In genomic region chr14:60648169-60648933, GRCh38 we compare ENCODE assay signal across 8 cellular contexts. TPM values are rescaled to one million over a fixed set of nuclear protein-coding genes. Genes with fewer than 3 reads are reported as not detected.
DNase-seq lines count a peak whose midpoint lies in the region; ATAC-seq and TF ChIP-seq lines count a peak whose summit lies in the region.

No MANE protein-coding gene starts in this region.

- H3K4me1 ChIP-seq in right cardiac atrium (ENCODE audit: control insufficient read depth, insufficient read depth, low read length) = no peaks in the 10 kb centered on the region

- peak; percentile 32 for TF ChIP-seq CTCF in VCaP (conservative IDR thresholded peaks at IDR 0.05)

- H3K4me1 Mint-ChIP-seq in T-helper 1 cell treated with Interleukin-12 subunit alpha and Interleukin-12 subunit beta and Interleukin-4 antibody, amounts not matched to agents 30 μg/mL and 1 μg/mL, for 36 hours (ENCODE audit: low read depth) = peaks cover 31% of the 10 kb centered on the region
- peaks cover 26 to 50% of the 10 kb centered on the region in 2 donors for H3K4me1 Mint-ChIP-seq in stimulated activated naive B cell treated with anti-CD40 and anti-IgM and Interleukin-4, amounts not matched to agents 10 μg/mL and 1 μg/mL and 100 μg/mL, for 72 hours

- H3K27me3 ChIP-seq in right cardiac atrium (ENCODE audit: control insufficient read depth, insufficient read depth) = peaks cover 3% of the 10 kb centered on the region

- 3% methylated on average over 63 of the region's 63 CpGs for WGBS in right cardiac atrium

- peaks cover 93% of the 10 kb centered on the region for H3K27me3 Mint-ChIP-seq in T-helper 1 cell treated with Interleukin-12 subunit alpha and Interleukin-12 subunit beta and Interleukin-4 antibody, amounts not matched to agents 30 μg/mL and 1 μg/mL, for 36 hours (ENCODE audit: low read depth)
- H3K27me3 Mint-ChIP-seq in stimulated activated naive B cell treated with anti-CD40 and anti-IgM and Interleukin-4, amounts not matched to agents 10 μg/mL and 1 μg/mL and 100 μg/mL, for 72 hours = peaks cover 71 to 88% of the 10 kb centered on the region in 2 donors

- H3K27ac ChIP-seq in VCaP = peak overlapping the region; percentile 64
- no peak overlapping the region for H3K27ac ChIP-seq in right cardiac atrium (ENCODE audit: low read length)

- no peaks in the 10 kb centered on the region for H3K36me3 Mint-ChIP-seq in T-helper 1 cell treated with Interleukin-12 subunit alpha and Interleukin-12 subunit beta and Interleukin-4 antibody, amounts not matched to agents 30 μg/mL and 1 μg/mL, for 36 hours (ENCODE audit: low read depth)
- peaks cover 2 to 6% of the 10 kb centered on the region in 2 donors for H3K36me3 Mint-ChIP-seq in stimulated activated naive B cell treated with anti-CD40 and anti-IgM and Interleukin-4, amounts not matched to agents 10 μg/mL and 1 μg/mL and 100 μg/mL, for 72 hours

- ATAC-seq in right cardiac atrium (peak in 1 of 2 donors; percentile 43), HG03460 (IDR thresholded peaks at IDR 0.05; ENCODE audit: unreplicated experiment) (no peak)
- ATAC-seq in stimulated activated naive B cell treated with anti-CD40 and anti-IgM and Interleukin-4, amounts not matched to agents 10 μg/mL and 1 μg/mL and 100 μg/mL, for 72 hours (replicated peaks) = no peak

- peak overlapping the region; percentile 65 for H3K4me3 Mint-ChIP-seq in T-helper 1 cell treated with Interleukin-12 subunit alpha and Interleukin-12 subunit beta and Interleukin-4 antibody, amounts not matched to agents 30 μg/mL and 1 μg/mL, for 36 hours
- H3K4me3 Mint-ChIP-seq in stimulated activated naive B cell treated with anti-CD40 and anti-IgM and Interleukin-4, amounts not matched to agents 10 μg/mL and 1 μg/mL and 100 μg/mL, for 72 hours = peak overlapping the region; percentile 63 to 64

- H3K9me3 ChIP-seq in right cardiac atrium (ENCODE audit: control insufficient read depth, low read length) = no peaks in the 10 kb centered on the region

- DNase-seq in T-helper 1 cell (no peak), right cardiac atrium (peak in 2 of 3 donors; percentile 55 to 59), GF-D8 (lab: John Stamatoyannopoulos, UW) (no peak), NCI-H2171 treated with DMSO at 0.1 percent for 48 hours (lab: John Stamatoyannopoulos, UW) (no peak)
- no peak for DNase-seq in stimulated activated naive B cell treated with anti-CD40 and anti-IgM and Interleukin-4, amounts not matched to agents 10 μg/mL and 1 μg/mL and 100 μg/mL, for 72 hours

- H3K4me3 ChIP-seq in right cardiac atrium (ENCODE audit: low read length) = peak overlapping the region; percentile 37

- intact Hi-C loops in right cardiac atrium (cut with DNase I) = no loop called here

- peak overlapping the region; percentile 70 for H3K27ac Mint-ChIP-seq in T-helper 1 cell treated with Interleukin-12 subunit alpha and Interleukin-12 subunit beta and Interleukin-4 antibody, amounts not matched to agents 30 μg/mL and 1 μg/mL, for 36 hours
- peak overlapping the region; percentile 51 for H3K27ac Mint-ChIP-seq in stimulated activated naive B cell treated with anti-CD40 and anti-IgM and Interleukin-4, amounts not matched to agents 10 μg/mL and 1 μg/mL and 100 μg/mL, for 72 hours

- no peaks in the 10 kb centered on the region for H3K9me3 Mint-ChIP-seq in T-helper 1 cell treated with Interleukin-12 subunit alpha and Interleukin-12 subunit beta and Interleukin-4 antibody, amounts not matched to agents 30 μg/mL and 1 μg/mL, for 36 hours
- H3K9me3 Mint-ChIP-seq in stimulated activated naive B cell treated with anti-CD40 and anti-IgM and Interleukin-4, amounts not matched to agents 10 μg/mL and 1 μg/mL and 100 μg/mL, for 72 hours = peaks cover under 1 to 8% of the 10 kb centered on the region in 2 donors

RNA-seq across cellular contexts. Expression of gene SIX1, which starts 0.9 kb away (rescaled TPM):
- total RNA-seq in right cardiac atrium = not detected
- 0.14 TPM for polyA plus RNA-seq in right cardiac atrium

Comparison
In these comparisons a context has a peak if more than half of its experiments do, and no peak if none do; other contexts are left out.
1. DNase-seq: peak in right cardiac atrium (2 of 3); none in T-helper 1 cell (0 of 5), stimulated activated naive B cell treated with anti-CD40 and anti-IgM and Interleukin-4, amounts not matched to agents 10 μg/mL and 1 μg/mL and 100 μg/mL, for 72 hours (single experiment), GF-D8 (single experiment) and NCI-H2171 treated with DMSO at 0.1 percent for 48 hours (single experiment).